16 cellular contexts compared by ENCODE assay signal in the genomic region with DNA sequence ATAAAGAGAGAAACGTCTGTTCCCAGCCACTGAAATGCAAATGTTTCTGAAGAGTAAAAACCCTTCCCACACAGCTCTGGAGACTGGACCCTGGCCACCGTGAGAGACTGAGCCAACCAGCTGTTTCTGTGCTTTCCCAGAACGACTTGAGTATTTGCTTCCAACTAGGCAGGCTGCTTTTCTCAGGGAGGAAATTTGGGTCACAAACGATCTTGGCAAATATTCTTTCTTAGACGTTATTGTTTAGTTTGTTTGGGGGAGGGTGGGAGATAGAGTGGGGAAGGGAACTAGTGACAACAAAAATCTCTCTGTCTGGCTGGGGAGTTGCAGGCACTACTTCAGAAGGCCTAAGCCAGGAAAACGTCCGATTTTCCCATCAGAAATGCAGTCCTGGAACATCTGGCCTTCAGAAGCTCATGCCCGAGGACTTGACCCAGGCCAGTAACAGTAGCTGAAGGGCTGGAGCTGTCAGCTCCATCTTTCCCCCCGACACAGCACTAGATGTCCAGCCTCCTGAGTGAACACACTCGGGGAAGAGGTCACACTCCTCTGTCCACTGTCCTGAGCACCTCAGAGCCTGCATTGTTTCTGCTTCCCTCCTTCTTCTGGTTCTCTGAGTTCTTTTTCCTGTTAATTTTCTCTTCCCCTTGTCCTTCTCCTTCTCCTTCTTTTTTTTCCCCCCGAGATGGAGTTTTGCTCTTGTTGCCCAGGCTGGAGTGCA. TPM values are rescaled to one million over a fixed set of nuclear protein-coding genes. Genes with fewer than 3 reads are reported as not detected.
DNase-seq lines count a peak whose midpoint lies in the region; TF ChIP-seq lines count a peak whose summit lies in the region.
"Had no signal": no experiment of that assay in that cellular context is flagged by ENCODE, and none has a peak within 500 bp of the region (broad histone marks: within the 10 kb centered on the region; RNA-seq: fewer than 3 reads in every experiment).

No MANE protein-coding gene starts in this region.

- TF ChIP-seq CTCF in VCaP (conservative IDR thresholded peaks at IDR 0.05) (no peak), thyroid gland (IDR thresholded peaks at IDR 0.05) (no peak)

- H3K4me3 ChIP-seq in thyroid gland (replicated peaks in 1 of 3): no peak overlapping the region

- H3K9me3 ChIP-seq in thyroid gland: no peaks in the 10 kb centered on the region

- TF ChIP-seq POLR2A in thyroid gland (IDR thresholded peaks at IDR 0.05): no peak

- peaks cover 0 to 7% of the 10 kb centered on the region in 2 donors for H3K4me1 ChIP-seq in thyroid gland

- peak; percentile 29 for DNase-seq in inferior parietal cortex (ENCODE audit: extremely low spot score)
- DNase-seq in posterior cingulate gyrus: peak in 7 of 10 donors; percentile 31 to 92 (median 56)
- no peak for DNase-seq in EL
- DNase-seq in SHP77 treated with DMSO at 0.1 percent for 48 hours (lab: John Stamatoyannopoulos, UW): no peak
- DNase-seq in thyroid gland: no peak
- no peak for DNase-seq in DMS153 (lab: John Stamatoyannopoulos, UW)
- DNase-seq: CD8-positive, alpha-beta T cell; KBM-7; NCI-H1092; NCI-H1694; NCI-H345; NCI-H69; PC-3; SHP77 had no signal

- WGBS in thyroid gland, 2 donors: 19 to 21% methylated on average over 11 of the region's 11 CpGs

- H3K27ac ChIP-seq in VCaP (peak overlapping the region; percentile 41), cingulate gyrus (ENCODE audit: low read depth, low read length) (peak overlapping the region; percentile 29), thyroid gland (no peak overlapping the region)

- H3K27me3 ChIP-seq in thyroid gland: no peaks in the 10 kb centered on the region

- H3K36me3 ChIP-seq in thyroid gland: no peaks in the 10 kb centered on the region

- intact Hi-C loops in posterior cingulate gyrus (cut with DNase I) (no loop called here), thyroid gland (cut with DNase I) (no loop called here)

RNA-seq across cellular contexts. Expression of a gene that starts 4.0 kb away (rescaled TPM):
- under 1 TPM in 1 of 4 donors, not detected in 3; 0.25 TPM for total RNA-seq in thyroid gland
- total RNA-seq: PC-3 had no signal

RNA-seq across cellular contexts. Expression of a gene that starts 33.9 kb away (rescaled TPM):
- total RNA-seq in thyroid gland: 10 to 100 TPM; 45.7 to 99.2 (median 78.6) TPM

RNA-seq across cellular contexts. Expression of a gene that starts 50.8 kb away (rescaled TPM):
- 1 to 10 TPM; 5.9 to 8.4 (median 6.8) TPM for total RNA-seq in thyroid gland

Comparison
In these comparisons a context has a peak if more than half of its experiments do, and no peak if none do; other contexts are left out.
1. H3K27ac ChIP-seq: peak in VCaP (single experiment) and cingulate gyrus (single experiment); none in thyroid gland (0 of 3).
2. DNase-seq: peak in inferior parietal cortex (single experiment) and posterior cingulate gyrus (7 of 10); none in EL (single experiment), SHP77 treated with DMSO at 0.1 percent for 48 hours (single experiment), thyroid gland (0 of 2) and DMS153 (single experiment).